ENCODE assay signal across 10 cellular contexts in the genomic region with DNA sequence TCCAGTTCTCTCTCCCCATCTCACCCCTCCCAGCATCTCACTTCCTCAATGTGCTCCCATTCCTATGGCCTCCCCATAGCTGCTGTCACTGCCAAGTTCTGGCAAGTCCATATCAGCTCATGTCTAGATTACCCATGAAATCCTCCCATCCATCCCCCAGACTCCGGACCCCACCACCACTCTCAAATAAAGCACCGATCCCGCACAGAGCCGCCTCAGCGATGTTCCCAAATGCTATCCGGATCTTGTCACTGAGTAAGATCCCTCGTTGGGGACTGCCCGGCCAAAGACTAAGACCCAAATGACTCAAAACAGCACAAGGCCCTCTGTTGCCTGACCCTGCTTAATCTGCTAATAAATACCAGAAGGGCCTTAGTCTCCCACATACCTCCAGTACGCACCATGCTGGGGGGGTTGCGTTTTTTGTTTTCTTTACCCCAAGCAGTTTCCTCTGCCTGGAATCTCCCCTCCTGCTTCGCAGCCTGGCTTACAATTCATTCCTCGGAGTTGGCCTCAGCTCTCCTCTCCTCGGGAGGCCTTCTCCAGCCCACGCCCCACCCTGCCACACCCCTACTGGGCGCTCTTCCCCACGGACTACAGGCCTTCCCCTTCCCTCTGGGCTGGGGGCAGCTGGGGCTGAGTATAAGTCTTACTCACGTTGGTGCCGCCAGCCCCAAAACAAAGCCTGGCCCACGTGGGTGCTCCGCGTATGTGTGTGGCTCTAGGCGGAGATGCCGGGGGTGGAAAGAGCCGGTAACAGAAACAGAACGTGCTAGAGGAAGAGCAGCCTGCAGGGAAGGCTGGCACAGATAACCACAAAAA. TPM values are rescaled to one million over a fixed set of nuclear protein-coding genes. Genes with fewer than 3 reads are reported as not detected.
DNase-seq lines count a peak whose midpoint lies in the region; ATAC-seq, FAIRE-seq and TF ChIP-seq lines count a peak whose summit lies in the region.
"Had no signal": no experiment of that assay in that cellular context is flagged by ENCODE, and none has a peak within 500 bp of the region (broad histone marks: within the 10 kb centered on the region; RNA-seq: fewer than 3 reads in every experiment).

No MANE protein-coding gene starts in this region.

- H3K79me2 ChIP-seq in endothelial cell of umbilical vein (ENCODE audit: control insufficient read depth, insufficient read depth, low read length) = peaks cover 42% of the 10 kb centered on the region

- H3K9me3 ChIP-seq in endothelial cell of umbilical vein (replicated peaks; ENCODE audit: control insufficient read depth, insufficient read depth, low read length) = no peaks in the 10 kb centered on the region
- H3K9me3 ChIP-seq in tibial artery = no peaks in the 10 kb centered on the region

- H3K9me1 ChIP-seq in endothelial cell of umbilical vein (replicated peaks; ENCODE audit: control insufficient read depth, extremely low read depth, insufficient read depth, low read length) = no peaks in the 10 kb centered on the region

- no peak for TF ChIP-seq POLR2A in endothelial cell of umbilical vein (IDR thresholded peaks at IDR 0.05; ENCODE audit: low read depth, low read length)

- intact Hi-C loops in endothelial cell of umbilical vein (cut with micrococcal nuclease) = loop anchor here (1.0 to 5.0 kb wide), 3 partner anchors 35 to 142 kb away; no protein-coding TSS in a partner anchor
- intact Hi-C loops in tibial artery (cut with DNase I; ENCODE audit: low total_unique reads) = loop anchor here (5.0 kb wide), 1 partner anchor 189 kb away; no protein-coding TSS in a partner anchor

- FAIRE-seq in endothelial cell of umbilical vein (lab: Jason Lieb, UNC) = no peak
- FAIRE-seq: GM18507, islet of Langerhans had no signal

- H3K27ac ChIP-seq in endothelial cell of umbilical vein (ENCODE audit: insufficient read depth, low read depth, low read length) (peak overlapping the region; percentile 94), tibial artery (no peak overlapping the region)

- H3K9ac ChIP-seq in endothelial cell of umbilical vein (replicated peaks; ENCODE audit: extremely low read depth, insufficient read depth, low read length) = peak overlapping the region; percentile 96

- peak overlapping the region; percentile 72 for H3K4me3 ChIP-seq in AG09309 (ENCODE audit: control insufficient read depth, low read depth, low read length)
- peak overlapping the region in 2 of 3 experiments; percentile 58 to 74 for H3K4me3 ChIP-seq in endothelial cell of umbilical vein (replicated peaks in 1 of 3; ENCODE audit: insufficient read depth in 1 of 3, low read depth in 1 of 3, low read length in 3 of 3)
- H3K4me3 ChIP-seq in tibial artery = peak overlapping the region in 1 of 2 donors; percentile 89

- H2AFZ ChIP-seq in endothelial cell of umbilical vein (ENCODE audit: low read depth, low read length) = no peak overlapping the region

- peaks cover 24% of the 10 kb centered on the region for H3K36me3 Mint-ChIP-seq in activated CD8-positive, alpha-beta T cell treated with anti-CD3 and anti-CD28 coated beads, Interleukin-2, amount 10 ng/mL, durations not matched to agents 7 days and 5 days (ENCODE audit: low read depth)
- H3K36me3 Mint-ChIP-seq in naive thymus-derived CD8-positive, alpha-beta T cell = no peaks in the 10 kb centered on the region

- dilution Hi-C loops in endothelial cell of umbilical vein (cut with MboI; ENCODE audit: extremely low pct_ligation_motif_present, low sequenced_read_pairs) = no loop called here

- H3K27me3 Mint-ChIP-seq in activated CD8-positive, alpha-beta T cell treated with anti-CD3 and anti-CD28 coated beads, Interleukin-2, amount 10 ng/mL, durations not matched to agents 7 days and 5 days (ENCODE audit: low read depth) = no peaks in the 10 kb centered on the region
- peaks cover 0 to 23% (median 8%) of the 10 kb centered on the region in 5 donors for H3K27me3 Mint-ChIP-seq in naive thymus-derived CD8-positive, alpha-beta T cell

- H3K36me3 ChIP-seq in endothelial cell of umbilical vein (ENCODE audit: control insufficient read depth in 2 of 2, extremely low read depth in 1 of 2, insufficient read depth in 2 of 2, low read length in 2 of 2) (no peaks in the 10 kb centered on the region), tibial artery (no peaks in the 10 kb centered on the region)

- H3K27me3 ChIP-seq in endothelial cell of umbilical vein (ENCODE audit: control insufficient read depth in 2 of 2, insufficient read depth in 2 of 2, low read length in 2 of 2) = no peaks in the 10 kb centered on the region
- no peaks in the 10 kb centered on the region for H3K27me3 ChIP-seq in tibial artery

- H3K27ac Mint-ChIP-seq in activated CD8-positive, alpha-beta T cell treated with anti-CD3 and anti-CD28 coated beads, Interleukin-2, amount 10 ng/mL, durations not matched to agents 7 days and 5 days = peak overlapping the region; percentile 67
- H3K27ac Mint-ChIP-seq in naive thymus-derived CD8-positive, alpha-beta T cell = peak overlapping the region in 6 of 10 donors; percentile 7 to 81 (median 46)

- DNase-seq in AG09309 (ENCODE audit: low read depth) = peak; percentile 90
- DNase-seq in Kasumi-1 (lab: John Stamatoyannopoulos, UW) = peak; percentile 54 to 62
- DNase-seq in activated CD8-positive, alpha-beta T cell treated with anti-CD3 and anti-CD28 coated beads, Interleukin-2, amount 10 ng/mL, durations not matched to agents 7 days and 5 days = no peak
- DNase-seq in endothelial cell of umbilical vein (ENCODE audit: low read depth, low spot score) = peak; percentile 76
- DNase-seq in naive thymus-derived CD8-positive, alpha-beta T cell = peak in 3 of 10 donors; percentile 4 to 20 (median 19)
- peak; percentile 46 to 68 for DNase-seq in tibial artery

- H3K4me1 ChIP-seq in endothelial cell of umbilical vein (ENCODE audit: control insufficient read depth, extremely low read depth, insufficient read depth, low read length) (peaks cover 34% of the 10 kb centered on the region), tibial artery (peaks cover 0 to 29% (median 12%) of the 10 kb centered on the region in 4 donors)

- no peaks in the 10 kb centered on the region for H4K20me1 ChIP-seq in endothelial cell of umbilical vein (replicated peaks; ENCODE audit: control insufficient read depth, extremely low read depth, insufficient read depth, low read length)

- CTCF ChIA-PET in activated CD8-positive, alpha-beta T cell treated with anti-CD3 and anti-CD28 coated beads, Interleukin-2, amount 10 ng/mL, durations not matched to agents 7 days and 5 days (lab: Charles Lee) = interaction anchor here (1.2 to 1.7 kb wide), 3 partner anchors 51 to 185 kb away, joined by 3 to 5 read pairs (median 4); no protein-coding TSS in a partner anchor
- CTCF ChIA-PET in endothelial cell of umbilical vein (lab: Charles Lee) = interaction anchor here (1.0 to 16.9 kb wide), 6 partner anchors 49 to 185 kb away, joined by 3 to 268 read pairs (median 11); no protein-coding TSS in a partner anchor

- POLR2A ChIA-PET in activated CD8-positive, alpha-beta T cell treated with anti-CD3 and anti-CD28 coated beads, Interleukin-2, amount 10 ng/mL, durations not matched to agents 7 days and 5 days (lab: Charles Lee) = interaction anchor here (1.4 kb wide), 1 partner anchor 82 kb away, joined by 5 read pairs; no protein-coding TSS in a partner anchor
- POLR2A ChIA-PET in endothelial cell of umbilical vein (lab: Charles Lee) = interaction anchor here (1.1 to 1.3 kb wide), 3 partner anchors 18 to 141 kb away, joined by 3 to 7 read pairs (median 5); no protein-coding TSS in a partner anchor
- POLR2A ChIA-PET in naive thymus-derived CD8-positive, alpha-beta T cell (lab: Charles Lee) = no interaction called here

- ATAC-seq in activated CD8-positive, alpha-beta T cell treated with anti-CD3 and anti-CD28 coated beads, Interleukin-2, amount 10 ng/mL, durations not matched to agents 7 days and 5 days = no peak
- no peak for ATAC-seq in naive thymus-derived CD8-positive, alpha-beta T cell
- ATAC-seq in HG03039 (IDR thresholded peaks at IDR 0.05; ENCODE audit: unreplicated experiment) (no peak), HG03095 (IDR thresholded peaks at IDR 0.05; ENCODE audit: unreplicated experiment) (no peak)

- peak; percentile 5 for TF ChIP-seq CTCF in AG09309 (IDR thresholded peaks at IDR 0.05; ENCODE audit: control insufficient read depth, insufficient read depth, low read depth, low read length, missing control alignments)
- TF ChIP-seq CTCF in endothelial cell of umbilical vein (IDR thresholded peaks at IDR 0.05; ENCODE audit: extremely low read depth in 1 of 2, insufficient read depth in 1 of 2, low read depth in 1 of 2, low read length in 2 of 2) = no peak
- TF ChIP-seq CTCF in tibial artery (IDR thresholded peaks at IDR 0.05) = no peak

- peak overlapping the region; percentile 88 for H3K4me3 Mint-ChIP-seq in activated CD8-positive, alpha-beta T cell treated with anti-CD3 and anti-CD28 coated beads, Interleukin-2, amount 10 ng/mL, durations not matched to agents 7 days and 5 days
- peak overlapping the region; percentile 85 to 96 (median 92) for H3K4me3 Mint-ChIP-seq in naive thymus-derived CD8-positive, alpha-beta T cell

- H3K4me1 Mint-ChIP-seq in activated CD8-positive, alpha-beta T cell treated with anti-CD3 and anti-CD28 coated beads, Interleukin-2, amount 10 ng/mL, durations not matched to agents 7 days and 5 days (ENCODE audit: low read depth) = peaks cover 40% of the 10 kb centered on the region
- peaks cover 17 to 51% (median 35%) of the 10 kb centered on the region in 4 donors for H3K4me1 Mint-ChIP-seq in naive thymus-derived CD8-positive, alpha-beta T cell

- H3K4me2 ChIP-seq in endothelial cell of umbilical vein (ENCODE audit: insufficient read depth, low read length) = peak overlapping the region; percentile 84

- no TSS peak for BruUV-seq in endothelial cell of umbilical vein (replicated peaks; lab: Mats Ljungman, UMichigan)

- no peaks in the 10 kb centered on the region for H3K9me3 Mint-ChIP-seq in activated CD8-positive, alpha-beta T cell treated with anti-CD3 and anti-CD28 coated beads, Interleukin-2, amount 10 ng/mL, durations not matched to agents 7 days and 5 days (ENCODE audit: insufficient read depth)
- no peaks in the 10 kb centered on the region for H3K9me3 Mint-ChIP-seq in naive thymus-derived CD8-positive, alpha-beta T cell

RNA-seq across cellular contexts. Expression of a gene that starts 1.8 kb away (rescaled TPM):
- 10 to 100 TPM; 26.8 to 27.8 TPM for total RNA-seq in activated CD8-positive, alpha-beta T cell treated with anti-CD3 and anti-CD28 coated beads, Interleukin-2, amount 10 ng/mL, durations not matched to agents 7 days and 5 days
- 12.2 and 12.6 TPM in 2 replicates for total RNA-seq in endothelial cell of umbilical vein
- 17.5 and 25.2 TPM in 2 replicates for polyA plus RNA-seq in endothelial cell of umbilical vein
- polyA plus RNA-seq in endothelial cell of umbilical vein (2011; cell fraction: cytosol; rRNA removed) = 24.1 and 27.8 TPM in 2 replicates
- 49.2 and 70.2 TPM in 2 replicates for polyA plus RNA-seq in endothelial cell of umbilical vein (2011; cell fraction: nucleus; rRNA removed)
- polyA plus RNA-seq in endothelial cell of umbilical vein (2012) = 16.4 and 20.9 TPM in 2 replicates
- 29.2 and 38.4 TPM in 2 replicates for polyA minus RNA-seq in endothelial cell of umbilical vein
- polyA minus RNA-seq in endothelial cell of umbilical vein (2011; cell fraction: cytosol; rRNA and poly(A)+ RNA removed) = 32.1 TPM
- polyA minus RNA-seq in endothelial cell of umbilical vein (2011; cell fraction: nucleus; rRNA and poly(A)+ RNA removed) = 53.7 and 58.1 TPM in 2 replicates
- 1 to 10 TPM; 1.1 to 1.2 TPM for total RNA-seq in naive thymus-derived CD8-positive, alpha-beta T cell
- polyA plus RNA-seq in naive thymus-derived CD8-positive, alpha-beta T cell = 1 to 10 TPM in 1 of 3 donors, under 1 TPM in 2; 0.13 to 2.7 (median 0.44) TPM
